In genomic region chr1:205528887-205529825, GRCh38 we compare ENCODE assay signal across 8 cellular contexts. TPM values are rescaled to one million over a fixed set of nuclear protein-coding genes. Genes with fewer than 3 reads are reported as not detected.
DNase-seq lines count a peak whose midpoint lies in the region; ATAC-seq, FAIRE-seq and TF ChIP-seq lines count a peak whose summit lies in the region.

No MANE protein-coding gene starts in this region.

- H3K27me3 Mint-ChIP-seq in T-cell = peaks cover 4 to 11% of the 10 kb centered on the region in 2 donors
- peaks cover 6% of the 10 kb centered on the region for H3K27me3 Mint-ChIP-seq in activated naive CD8-positive, alpha-beta T cell treated with anti-CD3 and anti-CD28 coated beads, Interleukin-2, amount 50 U/mL, for 24 hours

- CTCF ChIA-PET in T-cell (lab: Charles Lee) = interaction anchor here (0.5 to 2.6 kb wide), 13 partner anchors 8 to 999 kb away, joined by 3 to 35 read pairs (median 5); partner anchors contain the start of gene ELK4 (in 1 of the 2)

- peaks cover 41% of the 10 kb centered on the region for H3K4me1 ChIP-seq in left ventricle myocardium inferior

- H3K4me3 ChIP-seq in left ventricle myocardium inferior = peak overlapping the region; percentile 58

- H3K27ac ChIP-seq in left ventricle myocardium inferior (replicated peaks) = peak overlapping the region; percentile 12

- DNase-seq in NCI-H2081 (lab: John Stamatoyannopoulos, UW) (peak; percentile 57 to 79), NCI-H2081 treated with DMSO at 0.1 percent for 48 hours (lab: John Stamatoyannopoulos, UW) (no peak), T-cell (peak; percentile 41 to 86 (median 76)), left ventricle myocardium inferior (peak; percentile 82), retina (peak; percentile 95), urothelium cell line (ENCODE audit: low spot score) (peak; percentile 82)
- peak; percentile 93 for DNase-seq in activated naive CD8-positive, alpha-beta T cell treated with anti-CD3 and anti-CD28 coated beads, Interleukin-2, amount 50 U/mL, for 24 hours

- no peaks in the 10 kb centered on the region for H3K36me3 Mint-ChIP-seq in T-cell
- H3K36me3 Mint-ChIP-seq in activated naive CD8-positive, alpha-beta T cell treated with anti-CD3 and anti-CD28 coated beads, Interleukin-2, amount 50 U/mL, for 24 hours (ENCODE audit: low read depth) = no peaks in the 10 kb centered on the region

- TF ChIP-seq CTCF in LNCAP (IDR thresholded peaks at IDR 0.05) = peak; percentile 98
- peak; percentile 95 for TF ChIP-seq CTCF in left ventricle myocardium inferior (IDR thresholded peaks at IDR 0.05; ENCODE audit: borderline replicate concordance)

- H3K4me1 Mint-ChIP-seq in T-cell = peaks cover 3 to 6% (median 4%) of the 10 kb centered on the region in 3 donors
- H3K4me1 Mint-ChIP-seq in activated naive CD8-positive, alpha-beta T cell treated with anti-CD3 and anti-CD28 coated beads, Interleukin-2, amount 50 U/mL, for 24 hours = peaks cover 4% of the 10 kb centered on the region

- H3K27me3 ChIP-seq in left ventricle myocardium inferior (ENCODE audit: low read depth) = no peaks in the 10 kb centered on the region

- intact Hi-C loops in left ventricle myocardium inferior (cut with micrococcal nuclease) = loop anchor here (5.0 kb wide), 1 partner anchor 128 kb away; no protein-coding TSS in a partner anchor

- H3K27ac Mint-ChIP-seq in T-cell = no peak overlapping the region
- H3K27ac Mint-ChIP-seq in activated naive CD8-positive, alpha-beta T cell treated with anti-CD3 and anti-CD28 coated beads, Interleukin-2, amount 50 U/mL, for 24 hours = peak overlapping the region; percentile 54

- H3K9me3 Mint-ChIP-seq in T-cell = no peaks in the 10 kb centered on the region
- H3K9me3 Mint-ChIP-seq in activated naive CD8-positive, alpha-beta T cell treated with anti-CD3 and anti-CD28 coated beads, Interleukin-2, amount 50 U/mL, for 24 hours = no peaks in the 10 kb centered on the region

- no peaks in the 10 kb centered on the region for H3K9me3 ChIP-seq in left ventricle myocardium inferior (replicated peaks)

- ATAC-seq in T-cell (replicated peaks in 1 of 4) = peak; percentile 77 to 93 (median 86)
- ATAC-seq in activated naive CD8-positive, alpha-beta T cell treated with anti-CD3 and anti-CD28 coated beads, Interleukin-2, amount 50 U/mL, for 24 hours = peak; percentile 80

- peaks cover 47% of the 10 kb centered on the region for H3K36me3 ChIP-seq in left ventricle myocardium inferior

- peak; percentile 27 for FAIRE-seq in urothelium cell line (lab: Jason Lieb, UNC)

- POLR2A ChIA-PET in T-cell (lab: Charles Lee) = no interaction called here

- peak overlapping the region in 2 of 3 donors; percentile 53 to 68 for H3K4me3 Mint-ChIP-seq in T-cell
- peak overlapping the region; percentile 51 for H3K4me3 Mint-ChIP-seq in activated naive CD8-positive, alpha-beta T cell treated with anti-CD3 and anti-CD28 coated beads, Interleukin-2, amount 50 U/mL, for 24 hours

RNA-seq across cellular contexts. Expression of gene CDK18, which starts 24.7 kb away (rescaled TPM):
- total RNA-seq in T-cell (1 to 10 TPM; 1.7 to 4.6 (median 2.1) TPM), left ventricle myocardium inferior (179 TPM)

Comparison
In these comparisons a context has a peak if more than half of its experiments do, and no peak if none do; other contexts are left out.
1. RNA of gene CDK18, which starts 24.7 kb away (total RNA-seq): 179 TPM in left ventricle myocardium inferior (single experiment); 1.7 to 4.6 TPM in T-cell; every median in the first group is over 10 times any median in the second.